ENCODE assay signal across 26 cellular contexts in the genomic region with DNA sequence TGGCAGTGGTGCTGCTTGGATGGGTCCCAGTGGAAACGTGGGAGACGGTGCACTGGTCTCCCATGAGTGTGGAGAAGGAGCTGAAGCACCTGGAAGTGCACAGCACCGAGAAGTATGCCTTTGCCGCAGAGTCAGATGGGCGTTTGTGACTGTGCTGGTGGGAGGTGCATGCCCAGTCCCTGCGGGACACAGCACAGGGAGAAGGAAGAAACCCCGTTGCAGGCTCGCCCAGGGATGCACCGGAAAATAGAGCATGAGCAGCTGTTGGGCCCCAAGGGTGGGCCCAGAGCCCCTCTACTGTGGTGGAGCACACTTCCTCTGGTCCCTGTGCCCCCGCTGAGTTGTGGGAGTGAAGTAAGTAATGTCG. TPM values are rescaled to one million over a fixed set of nuclear protein-coding genes. Genes with fewer than 3 reads are reported as not detected.
DNase-seq lines count a peak whose midpoint lies in the region; ATAC-seq, FAIRE-seq and TF ChIP-seq lines count a peak whose summit lies in the region.
"Had no signal": no experiment of that assay in that cellular context is flagged by ENCODE, and none has a peak within 500 bp of the region (broad histone marks: within the 10 kb centered on the region; RNA-seq: fewer than 3 reads in every experiment).

No MANE protein-coding gene starts in this region.

- H3K4me1 Mint-ChIP-seq in CD14-positive monocyte, result no peaks in the 10 kb centered on the region
- H3K4me1 Mint-ChIP-seq: neural crest cell had no signal

- H3K9me3 ChIP-seq in kidney (ENCODE audit: control insufficient read depth in 1 of 2, low read length in 2 of 2) (no peaks in the 10 kb centered on the region), skeletal muscle satellite cell (replicated peaks; ENCODE audit: low read length) (no peaks in the 10 kb centered on the region)

- peak overlapping the region; percentile 90 for H3K4me2 ChIP-seq in skeletal muscle satellite cell (ENCODE audit: low read length)

- H3K4me1 ChIP-seq in kidney (ENCODE audit: control insufficient read depth in 1 of 2, insufficient read depth in 1 of 2, low read depth in 1 of 2, low read length in 2 of 2) (peaks cover 0 to 2% of the 10 kb centered on the region in 2 donors), skeletal muscle satellite cell (ENCODE audit: control insufficient read depth, insufficient read depth, low read length) (peaks cover 13% of the 10 kb centered on the region)

- no peak overlapping the region for H3K27ac Mint-ChIP-seq in CD14-positive monocyte
- H3K27ac Mint-ChIP-seq: activated CD8-positive, alpha-beta T cell treated with anti-CD3 and anti-CD28 coated beads, Interleukin-2, amount 10 ng/mL, durations not matched to agents 7 days and 5 days had no signal

- peaks cover under 1 to 2% (median 2%) of the 10 kb centered on the region in 3 donors for H3K27me3 Mint-ChIP-seq in CD14-positive monocyte (ENCODE audit: low read depth in 3 of 3)

- no peaks in the 10 kb centered on the region for H3K36me3 Mint-ChIP-seq in CD14-positive monocyte

- peaks cover 0 to 16% (median 3%) of the 10 kb centered on the region in 7 donors for H3K9me3 Mint-ChIP-seq in CD14-positive monocyte

- H3K36me3 ChIP-seq in kidney (ENCODE audit: control insufficient read depth in 1 of 2, insufficient read depth in 2 of 2, low read length in 2 of 2) (no peaks in the 10 kb centered on the region), skeletal muscle satellite cell (ENCODE audit: insufficient read depth, low read length) (no peaks in the 10 kb centered on the region)

- peak overlapping the region in 1 of 2 donors; percentile 22 for H3K9ac ChIP-seq in kidney (ENCODE audit: low read length in 2 of 2)
- H3K9ac ChIP-seq in skeletal muscle satellite cell (ENCODE audit: low read depth, low read length), result peak overlapping the region; percentile 50

- ATAC-seq in GM21529 (IDR thresholded peaks at IDR 0.05; ENCODE audit: unreplicated experiment), result no peak
- ATAC-seq: activated CD8-positive, alpha-beta T cell treated with anti-CD3 and anti-CD28 coated beads, Interleukin-2, amount 10 ng/mL, durations not matched to agents 7 days and 5 days; K562; sciatic nerve had no signal

- DNase-seq in NCI-H510A treated with DMSO at 0.1 percent for 48 hours (lab: John Stamatoyannopoulos, UW) (peak; percentile 55), NCI-H510A (lab: John Stamatoyannopoulos, UW) (no peak), SHP77 treated with DMSO at 0.1 percent for 48 hours (lab: John Stamatoyannopoulos, UW) (peak; percentile 53), kidney (no peak), CD14-positive monocyte (ENCODE audit: low spot score) (no peak)
- DNase-seq in activated T-cell treated with anti-CD3 and anti-CD28 coated beads, Interleukin-2, amount 50 U/mL, for 48 hours, result no peak
- DNase-seq: activated CD4-positive, CD25-positive, alpha-beta regulatory T cell treated with anti-CD3 and anti-CD28 coated beads, Interleukin-2, amount 50 U/mL, for 72 hours; activated CD8-positive, alpha-beta T cell treated with anti-CD3 and anti-CD28 coated beads, Interleukin-2, amount 10 ng/mL, durations not matched to agents 7 days and 5 days; activated gamma-delta T cell; activated T-cell treated with anti-CD3 and anti-CD28 coated beads for 4 hours; DND-41; GOT3; MM.1S; NCI-H2171 treated with DMSO at 0.1 percent for 48 hours; NCI-H82; OCI-M1; Right ventricle myocardium superior; stimulated activated CD8-positive, alpha-beta memory T cell treated with anti-CD3 and anti-CD28 coated beads, Interleukin-4, amount 100 ng/mL, for 48 hours; T-helper 1 cell had no signal

- TF ChIP-seq CTCF in kidney (IDR thresholded peaks at IDR 0.05; ENCODE audit: borderline replicate concordance, extremely low read depth, insufficient read depth) (no peak), CD14-positive monocyte (IDR thresholded peaks at IDR 0.05) (no peak)

- FAIRE-seq in kidney (lab: Jason Lieb, UNC), result no peak
- FAIRE-seq: A204.1, K562 had no signal

- no peaks in the 10 kb centered on the region for H3K27me3 ChIP-seq in skeletal muscle satellite cell (ENCODE audit: control insufficient read depth, insufficient read depth, low read length)

- peak overlapping the region; percentile 67 to 76 for H3K4me3 ChIP-seq in kidney (ENCODE audit: low read length in 2 of 2)
- H3K4me3 ChIP-seq in skeletal muscle satellite cell (ENCODE audit: low read length), result peak overlapping the region; percentile 76
- H3K4me3 ChIP-seq: K562 had no signal

- no peak overlapping the region for H3K27ac ChIP-seq in kidney (ENCODE audit: low read depth in 2 of 2, low read length in 2 of 2)

- peak overlapping the region in 1 of 2 donors; percentile 22 for H3K4me3 Mint-ChIP-seq in CD14-positive monocyte
- H3K4me3 Mint-ChIP-seq: activated CD8-positive, alpha-beta T cell treated with anti-CD3 and anti-CD28 coated beads, Interleukin-2, amount 10 ng/mL, durations not matched to agents 7 days and 5 days; neural crest cell had no signal

- intact Hi-C loops in kidney (cut with DNase I), result no loop called here
- intact Hi-C loops in CD14-positive monocyte (cut with micrococcal nuclease), result no loop called here

RNA-seq across cellular contexts. Expression of a gene that starts 19.3 kb away (rescaled TPM):
- total RNA-seq in kidney, result 0.28 TPM
- polyA plus RNA-seq in kidney (ENCODE audit: insufficient read depth, low read depth, low replicate concordance) (not detected), CD14-positive monocyte (not detected)
- 19.0 and 36.8 TPM in 2 replicates for total RNA-seq in skeletal muscle satellite cell (2012; rRNA removed)
- total RNA-seq: activated CD8-positive, alpha-beta T cell treated with anti-CD3 and anti-CD28 coated beads, Interleukin-2, amount 10 ng/mL, durations not matched to agents 7 days and 5 days; K562; mononuclear cell had no signal

Comparison
In these comparisons a context has a peak if more than half of its experiments do, and no peak if none do; other contexts are left out.
1. DNase-seq: peak in NCI-H510A treated with DMSO at 0.1 percent for 48 hours (single experiment) and SHP77 treated with DMSO at 0.1 percent for 48 hours (single experiment); none in NCI-H510A (single experiment), kidney (single experiment), CD14-positive monocyte (single experiment) and activated T-cell treated with anti-CD3 and anti-CD28 coated beads, Interleukin-2, amount 50 U/mL, for 48 hours (0 of 2).